In genomic region chr22:38843716-38844660, GRCh38 we compare ENCODE assay signal across 8 cellular contexts. TPM values are rescaled to one million over a fixed set of nuclear protein-coding genes. Genes with fewer than 3 reads are reported as not detected.
DNase-seq lines count a peak whose midpoint lies in the region; TF ChIP-seq lines count a peak whose summit lies in the region.

Gene NPTXR, minus strand, starts transcription at chr22:38844028.

- peak within 1 kb of the TSS; percentile 81 to 90 (median 84) for H3K4me3 Mint-ChIP-seq in CD4-positive, alpha-beta memory T cell

- peaks cover 7 to 27% (median 17%) of the 10 kb centered on the region in 4 donors for H3K4me1 Mint-ChIP-seq in CD4-positive, alpha-beta memory T cell

- H3K27ac Mint-ChIP-seq in CD4-positive, alpha-beta memory T cell, result peak within 1 kb of the TSS in 3 of 7 donors; percentile 49 to 88 (median 69)

- no peak for TF ChIP-seq CTCF in KMS-11 (conservative IDR thresholded peaks at IDR 0.05; ENCODE audit: low read depth, low read length)
- TF ChIP-seq CTCF in choroid plexus epithelial cell (conservative IDR thresholded peaks at IDR 0.05; ENCODE audit: low read depth, low read length), result no peak

- no peaks in the 10 kb centered on the region for H3K36me3 ChIP-seq in CD4-positive, alpha-beta memory T cell (ENCODE audit: insufficient read depth, low read length)
- no peaks in the 10 kb centered on the region for H3K36me3 ChIP-seq in KMS-11 (ENCODE audit: insufficient read depth)

- peak within 1 kb of the TSS in 1 of 2 donors; percentile 50 for H3K4me3 ChIP-seq in CD4-positive, alpha-beta memory T cell (ENCODE audit: low read length in 2 of 2)
- H3K4me3 ChIP-seq in KMS-11 (IDR thresholded peaks at IDR 0.05; ENCODE audit: insufficient read depth, low read depth, low read length) (no peak within 1 kb of the TSS), choroid plexus epithelial cell (ENCODE audit: low read depth, low read length) (peak within 1 kb of the TSS; percentile 29)

- peaks cover 20% of the 10 kb centered on the region for H3K4me1 ChIP-seq in CD4-positive, alpha-beta memory T cell (ENCODE audit: insufficient read depth, low read length)
- H3K4me1 ChIP-seq in KMS-11 (ENCODE audit: low read depth, poor library complexity, severe bottlenecking), result peaks cover 3% of the 10 kb centered on the region

- H3K4me2 ChIP-seq in KMS-11, result peak within 1 kb of the TSS; percentile 21; the same call in 1 of the 2 replicates

- peaks cover 9% of the 10 kb centered on the region for H3K27me3 ChIP-seq in CD4-positive, alpha-beta memory T cell (ENCODE audit: insufficient read depth, low read length)
- peaks cover 91% of the 10 kb centered on the region for H3K27me3 ChIP-seq in KMS-11 (ENCODE audit: insufficient read depth, low read depth)

- H3K9ac ChIP-seq in KMS-11, result no peak within 1 kb of the TSS

- intact Hi-C loops in CD4-positive, alpha-beta memory T cell (cut with micrococcal nuclease), result loop anchor here (1.0 to 5.0 kb wide), 3 partner anchors 50 to 112 kb away; partner anchors contain the start of genes DNAL4 and SUN2

- H3K9me3 Mint-ChIP-seq in CD4-positive, alpha-beta memory T cell, result no peaks in the 10 kb centered on the region

- H3K36me3 Mint-ChIP-seq in CD4-positive, alpha-beta memory T cell, result peaks cover 0 to 1% of the 10 kb centered on the region in 2 donors

- no peaks in the 10 kb centered on the region for H3K79me2 ChIP-seq in KMS-11 (ENCODE audit: insufficient read depth, low read depth)

- no peak within 1 kb of the TSS for H3K27ac ChIP-seq in CD4-positive, alpha-beta memory T cell (ENCODE audit: low read depth, low read length)
- no peak within 1 kb of the TSS for H3K27ac ChIP-seq in KMS-11

- DNase-seq in CD4-positive, alpha-beta memory T cell, result peak; percentile 36 to 51 (median 46)
- peak; percentile 47 for DNase-seq in UCSD-AML1 (lab: John Stamatoyannopoulos, UW; ENCODE audit: unreplicated experiment)
- DNase-seq in choroid plexus epithelial cell (ENCODE audit: low read depth), result no peak
- peak; percentile 37 for DNase-seq in kidney glomerular epithelial cell (lab: John Stamatoyannopoulos, UW)
- DNase-seq in stimulated activated CD4-positive, alpha-beta T cell treated with anti-CD3 and anti-CD28 coated beads, Interleukin-4, amount 100 ng/mL, for 24 hours, result peak; percentile 32
- no peak for DNase-seq in cortex of kidney (lab: John Stamatoyannopoulos, UW)
- no peak for DNase-seq in foreskin melanocyte

- POLR2A ChIA-PET in CD4-positive, alpha-beta memory T cell (lab: Charles Lee; ENCODE audit: partially characterized antibody), result interaction anchor here (0.9 to 4.7 kb wide), 11 partner anchors 9 to 476 kb away, joined by 3 to 49 read pairs (median 6); partner anchors contain the start of genes CBX6, RPL3 and SUN2

- no peaks in the 10 kb centered on the region for H4K20me1 ChIP-seq in KMS-11 (ENCODE audit: insufficient read depth)

- H3K27me3 Mint-ChIP-seq in CD4-positive, alpha-beta memory T cell, result peaks cover 0 to 12% of the 10 kb centered on the region in 2 donors

- CTCF ChIA-PET in CD4-positive, alpha-beta memory T cell (lab: Charles Lee; ENCODE audit: partially characterized antibody), result interaction anchor here (1.0 to 4.1 kb wide), 11 partner anchors 9 to 163 kb away, joined by 3 to 25 read pairs (median 4); partner anchors contain the start of gene TOMM22

- H3K9me3 ChIP-seq in CD4-positive, alpha-beta memory T cell (ENCODE audit: control insufficient read depth in 1 of 2, low read length in 2 of 2), result no peaks in the 10 kb centered on the region

- H2AFZ ChIP-seq in KMS-11 (ENCODE audit: low read depth), result peak within 1 kb of the TSS; percentile 26; the same call in 1 of the 2 replicates

RNA-seq across cellular contexts. Expression of gene NPTXR, which starts in this region (rescaled TPM):
- 1 to 10 TPM; 8.6 to 9.0 TPM for total RNA-seq in CD4-positive, alpha-beta memory T cell
- under 1 TPM; 0.31 to 0.61 TPM for polyA plus RNA-seq in CD4-positive, alpha-beta memory T cell

Comparison
In these comparisons a context has a peak if more than half of its experiments do, and no peak if none do; other contexts are left out.
1. DNase-seq: peak in CD4-positive, alpha-beta memory T cell (5 of 5), UCSD-AML1 (single experiment), kidney glomerular epithelial cell (single experiment) and stimulated activated CD4-positive, alpha-beta T cell treated with anti-CD3 and anti-CD28 coated beads, Interleukin-4, amount 100 ng/mL, for 24 hours (single experiment); none in choroid plexus epithelial cell (single experiment), cortex of kidney (single experiment) and foreskin melanocyte (single experiment).